ENCODE assay signal across 1 cellular context in the genomic region with DNA sequence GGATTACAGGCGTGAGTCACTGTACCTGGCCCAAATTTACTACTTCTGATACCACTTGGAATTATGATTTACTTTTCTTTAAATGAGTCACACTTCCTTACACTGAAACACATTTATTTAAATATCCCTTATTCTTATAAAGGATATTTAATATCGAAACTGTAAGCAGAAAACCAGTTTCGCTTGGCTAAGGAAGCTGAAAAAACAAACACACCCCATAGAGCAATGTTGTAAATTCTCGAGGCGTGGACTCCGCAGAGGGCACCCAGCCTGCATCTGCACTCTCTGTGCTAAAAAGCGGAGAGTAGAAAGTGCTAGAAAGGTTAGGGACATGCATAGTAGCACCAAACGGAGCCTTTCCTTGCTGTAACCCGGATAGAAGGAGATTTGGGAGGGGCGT.
TF ChIP-seq lines count a peak whose summit lies in the region.

No MANE protein-coding gene starts in this region.

TF ChIP-seq in A549, 52 proteins besides CTCF, POLR2A, EP300 and RAD21 (continued from another document):
- TF ChIP-seq BHLHE40 (IDR thresholded peaks at IDR 0.05; ENCODE audit: low read depth, low read length) (no peak), RFX5 (IDR thresholded peaks at IDR 0.05) (no peak)
